9 cellular contexts compared by ENCODE assay signal in the genomic region with DNA sequence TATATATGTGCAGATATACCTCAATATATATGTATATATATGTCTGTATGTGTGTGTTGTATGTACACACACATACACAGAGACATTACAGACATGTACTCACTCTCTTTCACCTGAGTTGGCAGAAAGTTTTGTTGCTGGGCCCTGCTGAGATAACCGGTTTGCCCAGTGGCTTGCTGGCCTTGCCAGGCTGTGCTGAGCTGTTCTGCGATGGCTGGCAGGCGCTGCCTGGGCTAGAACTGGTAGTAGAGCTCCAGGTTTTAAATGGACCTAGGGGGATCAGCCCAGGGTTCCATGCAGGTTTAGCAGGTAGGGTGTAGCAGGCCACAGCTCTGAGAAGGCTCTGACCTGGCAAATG.
DNase-seq lines count a peak whose midpoint lies in the region; ATAC-seq, FAIRE-seq and TF ChIP-seq lines count a peak whose summit lies in the region.
"Had no signal": no experiment of that assay in that cellular context is flagged by ENCODE, and none has a peak within 500 bp of the region (broad histone marks: within the 10 kb centered on the region; RNA-seq: fewer than 3 reads in every experiment).

No MANE protein-coding gene starts in this region.

- H3K27me3 Mint-ChIP-seq in CD8-positive, alpha-beta T cell (ENCODE audit: low read depth): no peaks in the 10 kb centered on the region

- H3K27ac ChIP-seq in CD8-positive, alpha-beta T cell (ENCODE audit: low read depth, low read length): no peak overlapping the region
- peak overlapping the region; percentile 86 for H3K27ac ChIP-seq in duodenal mucosa (ENCODE audit: low read depth, low read length)
- H3K27ac ChIP-seq in neutrophil: peak overlapping the region; percentile 57

- TF ChIP-seq CTCF in CD8-positive, alpha-beta T cell (IDR thresholded peaks at IDR 0.05): no peak
- TF ChIP-seq CTCF in neutrophil (IDR thresholded peaks at IDR 0.05): no peak

- ATAC-seq in CD8-positive, alpha-beta T cell: no peak
- ATAC-seq in HG03139 (IDR thresholded peaks at IDR 0.05; ENCODE audit: unreplicated experiment): no peak

- no peak for FAIRE-seq in H54 (lab: Jason Lieb, UNC)

- peaks cover 18% of the 10 kb centered on the region for H3K4me1 ChIP-seq in CD8-positive, alpha-beta T cell (ENCODE audit: insufficient read depth, low read length)
- H3K4me1 ChIP-seq in duodenal mucosa (ENCODE audit: control insufficient read depth in 1 of 2, insufficient read depth in 2 of 2, low read length in 2 of 2): peaks cover 51 to 57% of the 10 kb centered on the region in 2 donors
- H3K4me1 ChIP-seq in neutrophil (ENCODE audit: control insufficient read depth in 1 of 2, insufficient read depth in 1 of 2, low read depth in 1 of 2, low read length in 1 of 2): peaks cover 32 to 43% of the 10 kb centered on the region in 2 experiments

- peak overlapping the region; percentile 76 for H3K27ac Mint-ChIP-seq in CD8-positive, alpha-beta T cell

- peak overlapping the region; percentile 79 for H3K4me3 Mint-ChIP-seq in CD8-positive, alpha-beta T cell

- peak overlapping the region; percentile 31 for H3K4me3 ChIP-seq in CD8-positive, alpha-beta T cell (ENCODE audit: low read depth, low read length)
- peak overlapping the region; percentile 61 to 65 for H3K4me3 ChIP-seq in duodenal mucosa (ENCODE audit: low read depth in 1 of 2, low read length in 2 of 2)
- peak overlapping the region in 1 of 2 experiments; percentile 19 for H3K4me3 ChIP-seq in neutrophil (ENCODE audit: low read depth in 1 of 2, low read length in 1 of 2)

- no peaks in the 10 kb centered on the region for H3K9me3 ChIP-seq in CD8-positive, alpha-beta T cell (ENCODE audit: low read length)
- no peaks in the 10 kb centered on the region for H3K9me3 ChIP-seq in duodenal mucosa (ENCODE audit: control insufficient read depth in 1 of 2, low read length in 2 of 2)
- H3K9me3 ChIP-seq in neutrophil: no peaks in the 10 kb centered on the region

- no peaks in the 10 kb centered on the region for H3K27me3 ChIP-seq in CD8-positive, alpha-beta T cell (ENCODE audit: insufficient read depth, low read length)
- H3K27me3 ChIP-seq in duodenal mucosa (ENCODE audit: control insufficient read depth in 1 of 2, insufficient read depth in 2 of 2, low read length in 2 of 2): no peaks in the 10 kb centered on the region
- no peaks in the 10 kb centered on the region for H3K27me3 ChIP-seq in neutrophil

- POLR2A ChIA-PET in CD8-positive, alpha-beta T cell (lab: Charles Lee): no interaction called here

- no peaks in the 10 kb centered on the region for H3K9me3 Mint-ChIP-seq in CD8-positive, alpha-beta T cell

- peaks cover 26% of the 10 kb centered on the region for H3K4me1 Mint-ChIP-seq in CD8-positive, alpha-beta T cell (ENCODE audit: low read depth)

- intact Hi-C loops in CD8-positive, alpha-beta T cell (cut with DNase I, micrococcal nuclease): loop anchor here in 1 of 2 experiments (5.0 kb wide), 1 partner anchor 397 kb away; no protein-coding TSS in a partner anchor

- no peaks in the 10 kb centered on the region for H3K36me3 ChIP-seq in CD8-positive, alpha-beta T cell (ENCODE audit: insufficient read depth, low read length)
- H3K36me3 ChIP-seq in duodenal mucosa (ENCODE audit: control insufficient read depth in 1 of 2, insufficient read depth in 2 of 2, low read length in 2 of 2) (no peaks in the 10 kb centered on the region), neutrophil (no peaks in the 10 kb centered on the region)

- H3K36me3 Mint-ChIP-seq in CD8-positive, alpha-beta T cell: no peaks in the 10 kb centered on the region

- TF ChIP-seq POLR2A in H54 (IDR thresholded peaks at IDR 0.05; ENCODE audit: low read depth, low read length) (no peak), erythroblast (IDR thresholded peaks at IDR 0.05; ENCODE audit: low read length) (no peak)

- CTCF ChIA-PET in CD8-positive, alpha-beta T cell (lab: Charles Lee): no interaction called here

- peak overlapping the region; percentile 28 to 42 for H3K9ac ChIP-seq in duodenal mucosa (ENCODE audit: low read depth in 1 of 2, low read length in 2 of 2)

- peak in 1 of 7 experiments; percentile 12 for DNase-seq in CD8-positive, alpha-beta T cell
- peak; percentile 39 for DNase-seq in NCI-H2196 (lab: John Stamatoyannopoulos, UW; ENCODE audit: unreplicated experiment)
- no peak for DNase-seq in activated gamma-delta T cell (lab: John Stamatoyannopoulos, UW)
- DNase-seq in H54 (ENCODE audit: insufficient read length, low spot score): no peak
- no peak for DNase-seq in erythroblast (lab: John Stamatoyannopoulos, UW)
- DNase-seq: cortex of kidney had no signal
